ENCODE assay signal across 11 cellular contexts in genomic region chr14:106141242-106142220, GRCh38.
DNase-seq lines count a peak whose midpoint lies in the region; FAIRE-seq and TF ChIP-seq lines count a peak whose summit lies in the region.
"Had no signal": no experiment of that assay in that cellular context is flagged by ENCODE, and none has a peak within 500 bp of the region (broad histone marks: within the 10 kb centered on the region; RNA-seq: fewer than 3 reads in every experiment).

No MANE protein-coding gene starts in this region.

- H3K4me1 ChIP-seq in A673 (ENCODE audit: insufficient read depth, low read length, poor library complexity, severe bottlenecking) (no peaks in the 10 kb centered on the region), esophagus muscularis mucosa (no peaks in the 10 kb centered on the region)

- H3K36me3 ChIP-seq in A673 (ENCODE audit: insufficient read depth, low read length, poor library complexity, severe bottlenecking) (no peaks in the 10 kb centered on the region), esophagus muscularis mucosa (no peaks in the 10 kb centered on the region)

- no peak for TF ChIP-seq EP300 in esophagus muscularis mucosa (IDR thresholded peaks at IDR 0.05)

- no peak overlapping the region for H3K27ac ChIP-seq in A673 (ENCODE audit: low read depth, low read length, poor library complexity, severe bottlenecking)
- H3K27ac ChIP-seq in esophagus muscularis mucosa (replicated peaks in 1 of 4) = no peak overlapping the region

- intact Hi-C loops in A673 (cut with micrococcal nuclease; ENCODE audit: unreplicated experiment) = no loop called here
- intact Hi-C loops in esophagus muscularis mucosa (cut with DNase I) = no loop called here

- in situ Hi-C loops in GM13976 (cut with MboI; ENCODE audit: low sequenced_read_pairs, unreplicated experiment) = no loop called here

- H3K4me3 ChIP-seq in A673 (ENCODE audit: low read depth, low read length, poor library complexity, severe bottlenecking) = no peak overlapping the region
- no peak overlapping the region for H3K4me3 ChIP-seq in esophagus muscularis mucosa

- DNase-seq in A673 (ENCODE audit: low spot score) (peak; percentile 13), GM13976 (ENCODE audit: low spot score) (peak; percentile 13), esophagus muscularis mucosa (ENCODE audit: extremely low spot score) (peak; percentile 39), cortex of kidney (lab: John Stamatoyannopoulos, UW) (no peak), HTR-8/SVneo (ENCODE audit: insufficient read length, low spot score) (no peak), medulla oblongata (ENCODE audit: extremely low spot score) (no peak), NCI-H146 treated with DMSO at 0.1 percent for 48 hours (lab: John Stamatoyannopoulos, UW; ENCODE audit: unreplicated experiment) (no peak)
- peak; percentile 50 for DNase-seq in activated CD4-positive, CD25-positive, alpha-beta regulatory T cell treated with anti-CD3 and anti-CD28 coated beads, Interleukin-2, amount 50 U/mL, for 72 hours
- DNase-seq: C1 segment of cervical spinal cord, foreskin melanocyte, mesendoderm had no signal

- H3K9me3 ChIP-seq in A673 (ENCODE audit: low read depth, low read length, poor library complexity, severe bottlenecking) = no peaks in the 10 kb centered on the region
- H3K9me3 ChIP-seq in esophagus muscularis mucosa = no peaks in the 10 kb centered on the region

- CTCF ChIA-PET in A673 (lab: Charles Lee) = interaction anchor here (0.6 to 0.7 kb wide), 5 partner anchors 12 to 601 kb away, joined by 3 to 6 read pairs (median 3); no protein-coding TSS in a partner anchor

- TF ChIP-seq POLR2A in esophagus muscularis mucosa (IDR thresholded peaks at IDR 0.05; ENCODE audit: low read depth) = no peak

- TF ChIP-seq CTCF in A673 (conservative IDR thresholded peaks at IDR 0.05; ENCODE audit: low read depth, low read length) (peak; percentile 34), GM13976 (IDR thresholded peaks at IDR 0.05; ENCODE audit: borderline replicate concordance, control extremely low read depth, extremely low read depth, insufficient read depth, missing control alignments) (no peak), esophagus muscularis mucosa (IDR thresholded peaks at IDR 0.05) (no peak)

- 96% methylated on average over 8 of the region's 18 CpGs for WGBS in esophagus muscularis mucosa

- FAIRE-seq in HTR-8/SVneo (lab: Jason Lieb, UNC) = no peak

- H3K27me3 ChIP-seq in A673 (replicated peaks; ENCODE audit: insufficient read depth, low read depth, low read length, poor library complexity) = peaks cover 6% of the 10 kb centered on the region
- H3K27me3 ChIP-seq in esophagus muscularis mucosa = no peaks in the 10 kb centered on the region

- BruUV-seq in A673 (replicated peaks; lab: Mats Ljungman, UMichigan) = no TSS peak

- POLR2A ChIA-PET in A673 (lab: Charles Lee; ENCODE audit: low non-redundant PET) = no interaction called here

Comparison
In these comparisons a context has a peak if more than half of its experiments do, and no peak if none do; other contexts are left out.
1. DNase-seq: peak in A673 (single experiment), GM13976 (single experiment), activated CD4-positive, CD25-positive, alpha-beta regulatory T cell treated with anti-CD3 and anti-CD28 coated beads, Interleukin-2, amount 50 U/mL, for 72 hours (single experiment) and esophagus muscularis mucosa (single experiment); none in cortex of kidney (single experiment), HTR-8/SVneo (single experiment), medulla oblongata (single experiment) and NCI-H146 treated with DMSO at 0.1 percent for 48 hours (single experiment).